ENCODE assay signal across 9 cellular contexts in the genomic region with DNA sequence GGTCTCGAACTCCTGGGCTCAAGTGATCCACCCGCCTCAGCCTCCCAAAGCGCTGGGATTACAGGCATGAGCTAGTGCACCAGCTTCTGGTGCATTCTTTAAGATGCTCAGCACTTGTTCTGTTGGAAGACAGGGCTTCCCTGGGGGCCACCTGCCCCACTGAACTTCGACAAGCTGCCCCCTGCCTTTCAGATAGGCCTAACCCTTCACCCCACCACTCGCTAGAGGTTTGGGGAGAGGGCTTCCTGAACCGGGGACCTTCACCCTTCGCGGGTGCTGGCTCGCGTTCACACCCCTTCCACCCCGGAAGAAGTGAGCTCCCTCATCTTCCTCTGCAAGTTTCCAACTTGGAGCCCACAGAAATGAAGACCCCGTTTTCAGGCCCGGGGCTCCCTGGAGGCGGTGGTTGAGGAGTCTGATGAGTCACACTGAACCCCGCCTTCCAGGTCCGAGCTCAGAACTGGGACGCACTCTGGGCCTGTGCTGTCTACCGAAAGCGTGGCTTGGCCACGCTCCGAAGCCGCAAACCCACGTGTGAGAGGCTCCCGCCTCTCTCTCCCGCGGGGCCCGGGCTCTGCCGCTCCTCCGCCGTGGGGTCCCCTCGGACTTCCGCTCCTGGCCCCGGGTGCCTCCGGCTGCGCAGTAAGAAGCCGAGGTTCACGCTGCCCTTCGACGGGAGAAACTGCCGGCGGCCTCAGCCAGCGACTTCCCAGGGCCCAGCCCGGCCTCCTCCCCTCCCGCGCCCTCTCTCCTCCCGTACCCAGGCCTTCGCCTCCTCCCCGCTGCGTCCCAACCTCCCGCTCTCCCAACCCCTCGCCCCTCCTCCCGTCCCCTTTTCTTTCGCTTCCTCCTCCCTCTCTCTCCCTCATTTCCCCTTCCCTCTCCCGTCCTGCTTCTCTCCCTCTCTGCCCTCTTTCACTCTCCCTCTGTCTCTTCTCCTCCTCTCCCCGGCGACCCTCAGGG. TPM values are rescaled to one million over a fixed set of nuclear protein-coding genes. Genes with fewer than 3 reads are reported as not detected.
DNase-seq lines count a peak whose midpoint lies in the region; ATAC-seq and TF ChIP-seq lines count a peak whose summit lies in the region.
"Had no signal": no experiment of that assay in that cellular context is flagged by ENCODE, and none has a peak within 500 bp of the region (broad histone marks: within the 10 kb centered on the region; RNA-seq: fewer than 3 reads in every experiment).

No MANE protein-coding gene starts in this region.

- peak overlapping the region; percentile 62 for H2AFZ ChIP-seq in ACC112 (ENCODE audit: low read length, unreplicated experiment)

- peaks cover 0 to 11% (median 5%) of the 10 kb centered on the region in 7 donors for H3K4me1 Mint-ChIP-seq in naive thymus-derived CD4-positive, alpha-beta T cell

- no TSS peak for BruUV-seq in A673 (replicated peaks; lab: Mats Ljungman, UMichigan)

- peak; percentile 42 to 58 for DNase-seq in activated T-cell treated with anti-CD3 and anti-CD28 coated beads, Interleukin-2, amount 50 U/mL, for 48 hours
- DNase-seq in esophagus squamous epithelium (lab: John Stamatoyannopoulos, UW) (peak; percentile 24), A673 (ENCODE audit: low spot score) (no peak)
- DNase-seq in naive thymus-derived CD4-positive, alpha-beta T cell: peak in 7 of 9 donors; percentile 7 to 37 (median 13)

- intact Hi-C loops in esophagus squamous epithelium (cut with DNase I): no loop called here
- intact Hi-C loops in naive thymus-derived CD4-positive, alpha-beta T cell (cut with micrococcal nuclease): loop anchor here in 1 of 2 donors (1.0 kb wide), 1 partner anchor 49 kb away; no protein-coding TSS in a partner anchor
- intact Hi-C loops in A673 (cut with micrococcal nuclease; ENCODE audit: unreplicated experiment): no loop called here

- peaks cover 3% of the 10 kb centered on the region for H3K79me2 ChIP-seq in ACC112 (ENCODE audit: control insufficient read depth, insufficient read depth, low read length, unreplicated experiment)

- peaks cover 0 to 3% (median 0%) of the 10 kb centered on the region in 5 donors for H3K36me3 Mint-ChIP-seq in naive thymus-derived CD4-positive, alpha-beta T cell

- peaks cover 5 to 38% (median 11%) of the 10 kb centered on the region in 5 donors for H3K27me3 Mint-ChIP-seq in naive thymus-derived CD4-positive, alpha-beta T cell

- POLR2A ChIA-PET in naive thymus-derived CD4-positive, alpha-beta T cell (lab: Charles Lee): interaction anchor here (0.7 to 1.1 kb wide), 3 partner anchors 13 to 48 kb away, joined by 3 read pairs; no protein-coding TSS in a partner anchor
- POLR2A ChIA-PET in A673 (lab: Charles Lee; ENCODE audit: low non-redundant PET): no interaction called here

- TF ChIP-seq CTCF in esophagus squamous epithelium (IDR thresholded peaks at IDR 0.05): no peak
- no peak for TF ChIP-seq CTCF in A673 (conservative IDR thresholded peaks at IDR 0.05; ENCODE audit: low read depth, low read length)

- no peaks in the 10 kb centered on the region for H3K9me3 Mint-ChIP-seq in naive thymus-derived CD4-positive, alpha-beta T cell

- H3K9me3 ChIP-seq in esophagus squamous epithelium (no peaks in the 10 kb centered on the region), thymus (ENCODE audit: control insufficient read depth) (no peaks in the 10 kb centered on the region), A673 (ENCODE audit: low read depth, low read length, poor library complexity, severe bottlenecking) (no peaks in the 10 kb centered on the region)
- no peaks in the 10 kb centered on the region for H3K9me3 ChIP-seq in naive thymus-derived CD4-positive, alpha-beta T cell (ENCODE audit: control insufficient read depth in 2 of 3, low read length in 3 of 3)

- peak overlapping the region in 4 of 9 donors; percentile 22 to 68 (median 50) for H3K27ac Mint-ChIP-seq in naive thymus-derived CD4-positive, alpha-beta T cell

- CTCF ChIA-PET in naive thymus-derived CD4-positive, alpha-beta T cell (lab: Charles Lee): interaction anchor here (1.0 to 1.2 kb wide), 2 partner anchors 10 to 13 kb away, joined by 3 read pairs; no protein-coding TSS in a partner anchor
- CTCF ChIA-PET in A673 (lab: Charles Lee): no interaction called here

- H3K4me3 ChIP-seq in ACC112 (ENCODE audit: low read depth, low read length) (peak overlapping the region; percentile 85), esophagus squamous epithelium (peak overlapping the region; percentile 38 to 66 (median 58)), thymus (ENCODE audit: low read length) (peak overlapping the region; percentile 44), A673 (ENCODE audit: low read depth, low read length, poor library complexity, severe bottlenecking) (no peak overlapping the region)
- H3K4me3 ChIP-seq in naive thymus-derived CD4-positive, alpha-beta T cell (ENCODE audit: low read length): peak overlapping the region; percentile 57

- ATAC-seq in HG03103 (IDR thresholded peaks at IDR 0.05; ENCODE audit: low read depth, unreplicated experiment): peak; percentile 56
- peak; percentile 86 for ATAC-seq in naive thymus-derived CD4-positive, alpha-beta T cell
- ATAC-seq in HG03196 (IDR thresholded peaks at IDR 0.05; ENCODE audit: unreplicated experiment): no peak

- no peaks in the 10 kb centered on the region for H3K36me3 ChIP-seq in ACC112 (ENCODE audit: insufficient read depth, low read length)
- H3K36me3 ChIP-seq in esophagus squamous epithelium: no peaks in the 10 kb centered on the region
- no peaks in the 10 kb centered on the region for H3K36me3 ChIP-seq in naive thymus-derived CD4-positive, alpha-beta T cell (ENCODE audit: control insufficient read depth in 2 of 3, insufficient read depth in 3 of 3, low read length in 3 of 3)
- no peaks in the 10 kb centered on the region for H3K36me3 ChIP-seq in thymus (ENCODE audit: control insufficient read depth, insufficient read depth)
- no peaks in the 10 kb centered on the region for H3K36me3 ChIP-seq in A673 (ENCODE audit: insufficient read depth, low read length, poor library complexity, severe bottlenecking)

- H3K4me1 ChIP-seq in ACC112 (ENCODE audit: control insufficient read depth, insufficient read depth, low read length, unreplicated experiment) (peaks cover 58% of the 10 kb centered on the region), esophagus squamous epithelium (peaks cover 14 to 46% (median 14%) of the 10 kb centered on the region in 3 donors), thymus (ENCODE audit: control insufficient read depth, insufficient read depth, low read length) (peaks cover 4% of the 10 kb centered on the region), A673 (ENCODE audit: insufficient read depth, low read length, poor library complexity, severe bottlenecking) (no peaks in the 10 kb centered on the region)
- no peaks in the 10 kb centered on the region for H3K4me1 ChIP-seq in naive thymus-derived CD4-positive, alpha-beta T cell (ENCODE audit: control insufficient read depth in 2 of 2, insufficient read depth in 2 of 2, low read length in 2 of 2)

- H3K27ac ChIP-seq in ACC112 (ENCODE audit: low read depth, low read length) (peak overlapping the region; percentile 83), esophagus squamous epithelium (peak overlapping the region; percentile 81 to 93 (median 90)), thymus (ENCODE audit: low read depth) (peak overlapping the region; percentile 50), A673 (ENCODE audit: low read depth, low read length, poor library complexity, severe bottlenecking) (no peak overlapping the region)
- no peak overlapping the region for H3K27ac ChIP-seq in naive thymus-derived CD4-positive, alpha-beta T cell (ENCODE audit: low read depth, low read length)
- H3K27ac ChIP-seq: C4-2B had no signal

- peak overlapping the region; percentile 52 to 79 (median 67) for H3K4me3 Mint-ChIP-seq in naive thymus-derived CD4-positive, alpha-beta T cell

- TF ChIP-seq POLR2A in esophagus squamous epithelium (IDR thresholded peaks at IDR 0.05): peak in 1 of 4 donors; percentile 50

- WGBS in esophagus squamous epithelium, 2 donors: 8 to 22% methylated on average over 29 to 37 of the region's 56 CpGs
- 30% methylated on average over 56 of the region's 56 CpGs for WGBS in thymus

- no peaks in the 10 kb centered on the region for H3K27me3 ChIP-seq in ACC112 (ENCODE audit: insufficient read depth, low read length)
- H3K27me3 ChIP-seq in esophagus squamous epithelium: no peaks in the 10 kb centered on the region
- H3K27me3 ChIP-seq in naive thymus-derived CD4-positive, alpha-beta T cell (ENCODE audit: control insufficient read depth in 2 of 2, insufficient read depth in 2 of 2, low read length in 2 of 2): no peaks in the 10 kb centered on the region
- H3K27me3 ChIP-seq in thymus (ENCODE audit: control insufficient read depth, insufficient read depth): no peaks in the 10 kb centered on the region
- H3K27me3 ChIP-seq in A673 (replicated peaks; ENCODE audit: insufficient read depth, low read depth, low read length, poor library complexity): no peaks in the 10 kb centered on the region

RNA-seq across cellular contexts. Expression of a gene that starts 47.5 kb away (rescaled TPM):
- 10 to 100 TPM; 41.3 to 97.8 (median 67.6) TPM for total RNA-seq in esophagus squamous epithelium
- 100 to 1,000 TPM; 108 to 158 (median 131) TPM for total RNA-seq in naive thymus-derived CD4-positive, alpha-beta T cell
- 100 to 1,000 TPM in 1 of 2 donors, 10 to 100 TPM in 1; 82.6 to 108 TPM for polyA plus RNA-seq in naive thymus-derived CD4-positive, alpha-beta T cell
- 43.7 TPM for polyA plus RNA-seq in thymus
- 84.5 and 90.8 TPM in 2 replicates for total RNA-seq in A673 (2021)

Comparison
In these comparisons a context has a peak if more than half of its experiments do, and no peak if none do; other contexts are left out.
1. H3K27ac ChIP-seq: peak in ACC112 (single experiment), esophagus squamous epithelium (4 of 4) and thymus (single experiment); none in naive thymus-derived CD4-positive, alpha-beta T cell (single experiment) and A673 (single experiment).